8 cellular contexts compared by ENCODE assay signal in the genomic region with DNA sequence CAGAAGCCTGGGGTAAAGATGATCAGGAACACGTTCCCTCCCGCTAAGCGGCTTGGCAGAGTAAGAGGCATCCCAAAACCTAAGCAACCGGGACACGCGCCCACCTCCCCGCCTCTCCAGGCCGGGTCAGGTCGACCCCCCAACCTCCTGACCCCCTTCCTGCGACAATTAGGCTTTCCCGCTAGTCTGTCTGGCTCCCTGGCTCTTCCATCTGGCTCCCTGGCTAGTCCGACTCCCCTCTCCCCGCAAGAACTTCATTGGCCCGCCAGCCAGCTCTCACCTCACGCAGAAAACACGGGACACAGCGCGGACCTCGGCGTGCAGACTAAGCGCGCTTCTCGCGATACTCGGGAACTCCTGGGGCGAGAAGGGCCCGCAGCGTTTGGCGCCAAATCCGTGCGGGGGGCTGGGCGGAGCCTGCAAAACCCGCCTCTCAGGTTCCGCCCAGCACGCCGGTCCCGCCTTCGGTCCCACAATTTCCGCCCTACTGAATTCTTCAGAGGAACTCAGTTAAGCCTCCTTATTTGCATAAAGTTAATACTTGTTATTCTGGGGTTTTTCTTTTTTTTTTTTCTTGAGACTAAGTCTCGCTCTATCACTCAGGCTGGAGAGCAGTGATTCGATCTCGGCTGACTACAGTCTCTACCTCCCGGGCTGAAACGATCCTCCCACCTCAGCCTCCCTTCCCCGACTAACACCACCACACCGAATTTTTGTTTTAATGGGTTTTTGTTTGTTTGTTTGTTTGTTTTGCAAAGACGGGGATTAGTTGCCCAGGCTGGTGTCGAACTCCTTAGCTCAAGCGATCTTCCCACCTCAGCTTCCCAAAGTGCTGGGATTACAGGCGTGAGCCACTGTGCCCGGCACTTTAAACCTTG. TPM values are rescaled to one million over a fixed set of nuclear protein-coding genes. Genes with fewer than 3 reads are reported as not detected.
DNase-seq lines count a peak whose midpoint lies in the region; ATAC-seq and TF ChIP-seq lines count a peak whose summit lies in the region.

A gene with protein sequence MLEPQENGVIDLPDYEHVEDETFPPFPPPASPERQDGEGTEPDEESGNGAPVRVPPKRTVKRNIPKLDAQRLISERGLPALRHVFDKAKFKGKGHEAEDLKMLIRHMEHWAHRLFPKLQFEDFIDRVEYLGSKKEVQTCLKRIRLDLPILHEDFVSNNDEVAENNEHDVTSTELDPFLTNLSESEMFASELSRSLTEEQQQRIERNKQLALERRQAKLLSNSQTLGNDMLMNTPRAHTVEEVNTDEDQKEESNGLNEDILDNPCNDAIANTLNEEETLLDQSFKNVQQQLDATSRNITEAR (minus strand): TSS at position 327 of the 878 bp plus-strand sequence. CDS start 3,738 bp downstream, outside the sequence.

- H3K27ac ChIP-seq in PC-9 (0 out of 2 replicates have a peak within 1 kb of the TSS, but pooled peaks have one; percentile 1), mucosa of rectum (ENCODE audit: low read depth in 2 of 2, low read length in 2 of 2) (peak within 1 kb of the TSS; percentile 34 to 58)

- TF ChIP-seq POLR2A in erythroblast (IDR thresholded peaks at IDR 0.05; ENCODE audit: low read length), result peak; percentile 84

- H4K20me1 ChIP-seq in PC-9 (ENCODE audit: insufficient read depth), result no peaks in the 10 kb centered on the region

- POLR2A ChIA-PET in PC-9 (lab: Charles Lee; ENCODE audit: unreplicated experiment), result interaction anchor here (0.6 to 0.9 kb wide), 3 partner anchors 156 to 778 kb away, joined by 3 to 6 read pairs (median 5); no protein-coding TSS in a partner anchor

- H3K4me3 ChIP-seq in PC-9 (peak within 1 kb of the TSS; percentile 68), mucosa of rectum (ENCODE audit: low read length in 2 of 2) (peak within 1 kb of the TSS; percentile 92 to 94)

- ATAC-seq in GM21723 (IDR thresholded peaks at IDR 0.05; ENCODE audit: unreplicated experiment), result peak; percentile 89

- H3K36me3 ChIP-seq in PC-9 (ENCODE audit: low read depth) (no peaks in the 10 kb centered on the region), mucosa of rectum (ENCODE audit: control insufficient read depth in 2 of 2, insufficient read depth in 2 of 2, low read length in 2 of 2) (no peaks in the 10 kb centered on the region)

- no TSS peak for BruUV-seq in PC-9 (replicated peaks; lab: Mats Ljungman, UMichigan)

- H3K9ac ChIP-seq in mucosa of rectum (ENCODE audit: low read depth in 1 of 2, low read length in 2 of 2), result peak within 1 kb of the TSS; percentile 82 to 91

- no peak for TF ChIP-seq CTCF in PC-9 (conservative IDR thresholded peaks at IDR 0.05)

- H3K9me3 ChIP-seq in PC-9 (ENCODE audit: insufficient read depth, low read depth) (no peaks in the 10 kb centered on the region), mucosa of rectum (ENCODE audit: control insufficient read depth in 2 of 2, low read length in 2 of 2) (no peaks in the 10 kb centered on the region)

- H3K4me2 ChIP-seq in PC-9, result peak within 1 kb of the TSS; percentile 80

- in situ Hi-C loops in KBM-7 (cut with MboI; ENCODE audit: low pct_unique_long_range_greater_than_20kb, low sequenced_read_pairs), result no loop called here

- peaks cover 14% of the 10 kb centered on the region for H3K79me2 ChIP-seq in PC-9 (ENCODE audit: low read depth)

- peaks cover 11% of the 10 kb centered on the region; the same call in 1 of the 2 replicates for H3F3A ChIP-seq in PC-9 (ENCODE audit: insufficient read depth, low read depth)

- H3K27me3 ChIP-seq in PC-9 (ENCODE audit: insufficient read depth, low read depth), result no peaks in the 10 kb centered on the region
- no peaks in the 10 kb centered on the region for H3K27me3 ChIP-seq in mucosa of rectum (ENCODE audit: control insufficient read depth in 2 of 2, insufficient read depth in 2 of 2, low read length in 2 of 2)

- intact Hi-C loops in PC-9 (cut with micrococcal nuclease; ENCODE audit: unreplicated experiment), result loop anchor here (1.0 kb wide), 2 partner anchors 30 to 141 kb away; a partner anchor contains a TSS

- DNase-seq in DMS53 treated with DMSO at 0.1 percent for 48 hours (lab: John Stamatoyannopoulos, UW; ENCODE audit: unreplicated experiment), result peak; percentile 75
- DNase-seq in KBM-7, result peak; percentile 100
- peak; percentile 76 to 95 for DNase-seq in PC-9
- peak; percentile 96 for DNase-seq in activated T-cell treated with anti-CD3 and anti-CD28 coated beads, Interleukin-2, amount 50 U/mL, for 1 hour
- DNase-seq in erythroblast (lab: John Stamatoyannopoulos, UW), result peak; percentile 97 to 98
- peak; percentile 91 to 92 for DNase-seq in stimulated activated CD8-positive, alpha-beta memory T cell treated with anti-CD3 and anti-CD28 coated beads, Interleukin-4, amount 100 ng/mL, for 4 hours (ENCODE audit: low read depth in 2 of 2, low spot score in 1 of 2)

- CTCF ChIA-PET in PC-9 (lab: Charles Lee), result interaction anchor here (0.7 kb wide), 1 partner anchor 817 kb away, joined by 6 read pairs; no protein-coding TSS in a partner anchor

- H3K4me1 ChIP-seq in PC-9 (replicated peaks; ENCODE audit: insufficient read depth) (peaks cover 26% of the 10 kb centered on the region), mucosa of rectum (ENCODE audit: control insufficient read depth in 2 of 2, insufficient read depth in 2 of 2, low read length in 2 of 2) (peaks cover 5% of the 10 kb centered on the region in 2 donors)

- H3K9me2 ChIP-seq in PC-9 (ENCODE audit: insufficient read depth), result no peaks in the 10 kb centered on the region

- H2AFZ ChIP-seq in PC-9, result peak within 1 kb of the TSS; percentile 97

RNA-seq across cellular contexts. Expression of the gene that starts here (rescaled TPM):
- total RNA-seq in PC-9 (2021), result 12.9 and 13.1 TPM in 2 replicates

Comparison
In these comparisons a context has a peak if more than half of its experiments do, and no peak if none do; other contexts are left out.
1. Peak in every context shown above with its lines: DNase-seq, ATAC-seq, H3K4me3 ChIP-seq and H3K27ac ChIP-seq.